In genomic region chr7:38704041-38704547, GRCh38 we compare ENCODE assay signal across 14 cellular contexts.
"Had no signal": no experiment of that assay in that cellular context is flagged by ENCODE, and none has a peak within 500 bp of the region (broad histone marks: within the 10 kb centered on the region; RNA-seq: fewer than 3 reads in every experiment).

No MANE protein-coding gene starts in this region.

- H3K4me1 ChIP-seq: pancreas, sigmoid colon, spleen had no signal

- H2AFZ ChIP-seq: hepatocyte had no signal

- H3K4me3 ChIP-seq: cardiac muscle cell, dorsolateral prefrontal cortex, hepatocyte, pancreas, sigmoid colon, spleen had no signal

- H3K36me3 ChIP-seq: cardiac muscle cell, pancreas, sigmoid colon, spleen, WERI-Rb-1 had no signal

- H3K9me3 ChIP-seq: pancreas had no signal

- DNase-seq: activated CD4-positive, alpha-beta T cell treated with anti-CD3 and anti-CD28 coated beads, Interleukin-2, amount 50 U/mL, for 48 hours; activated naive CD4-positive, alpha-beta T cell treated with Interleukin-2 at 50 U/mL for 16 hours; aorta; dorsolateral prefrontal cortex; endodermal cell; pancreas; sigmoid colon; spleen; stimulated activated naive CD8-positive, alpha-beta T cell treated with anti-CD3 and anti-CD28 coated beads, Interleukin-15, amount 100 ng/mL, for 72 hours; T-helper 17 cell; WERI-Rb-1 had no signal

- H3K27ac ChIP-seq: cardiac muscle cell, dorsolateral prefrontal cortex, hepatocyte, pancreas, sigmoid colon, spleen, WERI-Rb-1 had no signal

- FAIRE-seq: pancreas had no signal

- H3K27me3 ChIP-seq: cardiac muscle cell, hepatocyte, pancreas, sigmoid colon had no signal

- H3K4me2 ChIP-seq: hepatocyte had no signal

- H3K79me2 ChIP-seq: hepatocyte had no signal

- ATAC-seq: activated T-helper 17 cell treated with anti-CD3 and anti-CD28 coated beads, Interleukin-2, amount 50 U/mL, for 72 hours; pancreas; stimulated activated naive CD8-positive, alpha-beta T cell treated with anti-CD3 and anti-CD28 coated beads, Interleukin-15, amount 100 ng/mL, for 72 hours; T-helper 17 cell had no signal
